In the genomic region with DNA sequence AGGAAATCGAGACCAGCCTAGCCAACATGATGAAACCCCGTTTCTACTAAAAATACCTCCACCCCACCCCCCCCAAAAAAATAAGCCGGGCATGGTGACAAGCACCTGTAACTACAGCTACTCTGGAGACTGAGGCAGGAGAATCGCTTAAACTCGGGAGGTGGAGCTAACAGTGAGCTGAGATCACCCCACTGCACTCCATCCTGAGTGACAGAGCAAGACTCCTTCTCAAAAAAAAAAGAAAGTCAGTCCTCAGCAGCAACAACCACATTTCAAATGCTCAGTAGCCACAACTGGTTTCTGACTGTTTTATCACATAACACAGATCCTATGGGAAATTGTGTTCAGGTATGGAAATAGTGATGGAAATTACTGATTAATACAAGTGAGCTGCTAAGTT, we compare ENCODE assay signal across 1 cellular context.
TF ChIP-seq lines count a peak whose summit lies in the region.

No MANE protein-coding gene starts in this region.

TF ChIP-seq in H1, 55 proteins besides CTCF, POLR2A, EP300 and RAD21 (continued from another document):
- TF ChIP-seq SAP30 (IDR thresholded peaks at IDR 0.05; ENCODE audit: insufficient read depth, insufficient replicate concordance, low read length) (no peak), MAFK (IDR thresholded peaks at IDR 0.05; ENCODE audit: low read depth, low read length) (no peak), SP4 (IDR thresholded peaks at IDR 0.05; ENCODE audit: low read length) (no peak), CHD1 (IDR thresholded peaks at IDR 0.05; ENCODE audit: low read depth, low read length) (no peak), RBBP5 (IDR thresholded peaks at IDR 0.05; ENCODE audit: borderline replicate concordance, low read depth, low read length) (no peak), TBP (IDR thresholded peaks at IDR 0.05; ENCODE audit: low read depth, low read length) (no peak), EZH2 (IDR thresholded peaks at IDR 0.05; ENCODE audit: low read depth, low read length, severe bottlenecking) (no peak), TAF7 (optimal IDR thresholded peaks at IDR 0.05; ENCODE audit: borderline replicate concordance, low read depth, low read length) (no peak)
- TF ChIP-seq, protein P1, sequence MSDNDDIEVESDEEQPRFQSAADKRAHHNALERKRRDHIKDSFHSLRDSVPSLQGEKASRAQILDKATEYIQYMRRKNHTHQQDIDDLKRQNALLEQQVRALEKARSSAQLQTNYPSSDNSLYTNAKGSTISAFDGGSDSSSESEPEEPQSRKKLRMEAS (IDR thresholded peaks at IDR 0.05): no peak
TF ChIP-seq in H1: peak in this region for 0.
